Comparison of ENCODE assay signal across 8 cellular contexts in genomic region chr1:149888160-149888998, GRCh38.
DNase-seq lines count a peak whose midpoint lies in the region; ATAC-seq and TF ChIP-seq lines count a peak whose summit lies in the region.

No MANE protein-coding gene starts in this region.

- DNase-seq in NCI-H146 (lab: John Stamatoyannopoulos, UW) (peak; percentile 89), T-helper 1 cell (peak; percentile 38 to 96 (median 58)), hippocampal formation (lab: John Stamatoyannopoulos, UW) (peak; percentile 73 to 88), retinal pigment epithelial cell (ENCODE audit: low read depth) (peak; percentile 69), foreskin melanocyte (no peak)

- peak; percentile 26 for ATAC-seq in HG02759 (IDR thresholded peaks at IDR 0.05; ENCODE audit: unreplicated experiment)

- peak overlapping the region; percentile 99 for H3K27ac ChIP-seq in angular gyrus (ENCODE audit: low read depth, low read length)

- TF ChIP-seq CTCF in retinal pigment epithelial cell (conservative IDR thresholded peaks at IDR 0.05; ENCODE audit: low read depth, low read length), result peak; percentile 68

- H3K4me3 ChIP-seq in GM08714 (ENCODE audit: low read length) (peak overlapping the region; percentile 95), retinal pigment epithelial cell (ENCODE audit: low read length) (peak overlapping the region; percentile 68)
